ENCODE assay signal across 7 cellular contexts in genomic region chr19:35908977-35909683, GRCh38. TPM values are rescaled to one million over a fixed set of nuclear protein-coding genes. Genes with fewer than 3 reads are reported as not detected.
DNase-seq lines count a peak whose midpoint lies in the region; ATAC-seq and TF ChIP-seq lines count a peak whose summit lies in the region.

No MANE protein-coding gene starts in this region.

- no peak overlapping the region for H3K4me2 ChIP-seq in GM23338

- intact Hi-C loops in left colon (cut with DNase I, micrococcal nuclease) = no loop called here

- no peaks in the 10 kb centered on the region for H3K36me3 Mint-ChIP-seq in GM23338 (ENCODE audit: low read depth)
- no peaks in the 10 kb centered on the region for H3K36me3 Mint-ChIP-seq in T-helper 17 cell (ENCODE audit: low read depth)

- H3K27ac ChIP-seq in GM23338 (ENCODE audit: low read depth) = no peak overlapping the region
- H3K27ac ChIP-seq in suprapubic skin = peak overlapping the region; percentile 34

- ATAC-seq in GM23338 (no peak), T-helper 17 cell (peak; percentile 80), left colon (peak; percentile 48)

- H3K9me2 ChIP-seq in GM23338 (ENCODE audit: insufficient read depth) = no peaks in the 10 kb centered on the region

- H4K20me1 ChIP-seq in GM23338 (replicated peaks; ENCODE audit: insufficient read depth) = no peaks in the 10 kb centered on the region

- H3K79me2 ChIP-seq in GM23338 (replicated peaks; ENCODE audit: insufficient read depth) = no peaks in the 10 kb centered on the region

- 66% methylated on average over 10 of the region's 10 CpGs for WGBS in suprapubic skin

- H3K27ac Mint-ChIP-seq in GM23338 (no peak overlapping the region), T-helper 17 cell (no peak overlapping the region)

- H3K4me1 ChIP-seq in GM23338 (ENCODE audit: insufficient read depth) (peaks cover 17% of the 10 kb centered on the region; the same call in 1 of the 2 replicates), suprapubic skin (peaks cover 10% of the 10 kb centered on the region)

- no peak for TF ChIP-seq CTCF in GM23338 (conservative IDR thresholded peaks at IDR 0.05; ENCODE audit: low read depth in 2 of 2)
- TF ChIP-seq CTCF in suprapubic skin (IDR thresholded peaks at IDR 0.05) = no peak

- no peak for TF ChIP-seq POLR2A in suprapubic skin (IDR thresholded peaks at IDR 0.05)

- H3K4me3 ChIP-seq in GM23338 = no peak overlapping the region
- H3K4me3 ChIP-seq in suprapubic skin = no peak overlapping the region

- H3F3A ChIP-seq in GM23338 (replicated peaks; ENCODE audit: low read depth) = no peaks in the 10 kb centered on the region

- H3K9me3 ChIP-seq in T-helper 17 cell (ENCODE audit: control insufficient read depth, low read length, poor library complexity, severe bottlenecking) (no peaks in the 10 kb centered on the region), suprapubic skin (no peaks in the 10 kb centered on the region)

- no peak for TF ChIP-seq EP300 in suprapubic skin (IDR thresholded peaks at IDR 0.05)

- H3K36me3 ChIP-seq in GM23338 (ENCODE audit: insufficient read depth) (no peaks in the 10 kb centered on the region), suprapubic skin (no peaks in the 10 kb centered on the region)

- H3K27me3 ChIP-seq in GM23338 (ENCODE audit: insufficient read depth) (no peaks in the 10 kb centered on the region), suprapubic skin (no peaks in the 10 kb centered on the region)

- peaks cover 21% of the 10 kb centered on the region for H3K4me1 Mint-ChIP-seq in GM23338
- H3K4me1 Mint-ChIP-seq in T-helper 17 cell = peaks cover 13% of the 10 kb centered on the region

- H2AFZ ChIP-seq in GM23338 = peak overlapping the region; percentile 93

- H3K4me3 Mint-ChIP-seq in GM23338 (no peak overlapping the region; the same call in 2 of the 3 replicates), T-helper 17 cell (peak overlapping the region; percentile 19)

- no peaks in the 10 kb centered on the region; the same call in 2 of the 3 replicates for H3K9me3 Mint-ChIP-seq in GM23338

- peaks cover 9% of the 10 kb centered on the region for H3K27me3 Mint-ChIP-seq in GM23338 (ENCODE audit: insufficient read depth, low read depth, poor library complexity)
- H3K27me3 Mint-ChIP-seq in T-helper 17 cell = no peaks in the 10 kb centered on the region

- DNase-seq in GM23338 (ENCODE audit: low spot score) = no peak
- DNase-seq in T-helper 17 cell = no peak
- peak; percentile 70 to 73 for DNase-seq in left colon
- DNase-seq in suprapubic skin (ENCODE audit: low spot score in 2 of 2) = peak in 1 of 2 donors; percentile 81
- DNase-seq in GM03348 (ENCODE audit: low spot score) = no peak
- no peak for DNase-seq in NCI-H510A treated with DMSO at 0.1 percent for 48 hours (lab: John Stamatoyannopoulos, UW)
- DNase-seq in DMS53 treated with DMSO at 0.1 percent for 48 hours (lab: John Stamatoyannopoulos, UW; ENCODE audit: unreplicated experiment) = no peak

TF ChIP-seq in GM23338, 12 proteins besides CTCF, POLR2A, EP300 and RAD21:
- TF ChIP-seq JUNB (IDR thresholded peaks at IDR 0.05; ENCODE audit: unreplicated experiment) (no peak), CREB1 (CRISPR knock-in tag; IDR thresholded peaks at IDR 0.05; ENCODE audit: low read depth) (0 out of 2 replicates have a peak, but pooled peaks have one; percentile 10)

RNA-seq across cellular contexts. Expression of gene TYROBP, which starts 1.0 kb away (rescaled TPM):
- total RNA-seq in GM23338 (2014; rRNA removed; shearing (Covaris generic)) = not detected in 2 replicates
- polyA plus RNA-seq in GM23338 (2016; fragmentation: Nextera tagmentation; extraction: Ambion mirVana) = 0.99 TPM in 1 of 2 replicates, not detected in the other
- total RNA-seq in T-helper 17 cell (10 to 100 TPM in 1 of 2 donors, 1 to 10 TPM in 1; 5.9 to 16.7 TPM), left colon (10 to 100 TPM in 1 of 2 donors, 1 to 10 TPM in 1; 8.2 to 41.3 TPM), suprapubic skin (10 to 100 TPM; 12.4 to 29.4 (median 15.6) TPM)

RNA-seq across cellular contexts. Expression of gene HCST, which starts 6.8 kb away (rescaled TPM):
- not detected in 2 replicates for total RNA-seq in GM23338 (2014; rRNA removed; shearing (Covaris generic))
- 2.1 and 6.7 TPM in 2 replicates for polyA plus RNA-seq in GM23338 (2016; fragmentation: Nextera tagmentation; extraction: Ambion mirVana)
- total RNA-seq in T-helper 17 cell (10 to 100 TPM; 63.0 to 73.7 TPM), left colon (1 to 10 TPM; 1.0 to 6.1 TPM), suprapubic skin (1 to 10 TPM in 1 of 4 donors, not detected in 3; 8.3 TPM)

RNA-seq across cellular contexts. Expression of gene NFKBID, which starts 8.8 kb away (rescaled TPM):
- total RNA-seq in GM23338 (2014; rRNA removed; shearing (Covaris generic)) = 8.7 and 15.7 TPM in 2 replicates
- 10.5 and 12.1 TPM in 2 replicates for polyA plus RNA-seq in GM23338 (2016; fragmentation: Nextera tagmentation; extraction: Ambion mirVana)
- total RNA-seq in T-helper 17 cell = 100 to 1,000 TPM; 128 to 140 TPM
- 10 to 100 TPM; 10.0 to 10.1 TPM for total RNA-seq in left colon
- 10 to 100 TPM in 1 of 4 donors, 1 to 10 TPM in 3; 3.7 to 15.7 (median 6.9) TPM for total RNA-seq in suprapubic skin

RNA-seq across cellular contexts. Expression of gene LRFN3, which starts 27.0 kb away (rescaled TPM):
- total RNA-seq in GM23338 (2014; rRNA removed; shearing (Covaris generic)) = 15.1 and 18.2 TPM in 2 replicates
- polyA plus RNA-seq in GM23338 (2016; fragmentation: Nextera tagmentation; extraction: Ambion mirVana) = 5.8 and 6.0 TPM in 2 replicates
- total RNA-seq in T-helper 17 cell = 1 to 10 TPM; 6.8 to 8.7 TPM
- total RNA-seq in left colon = 10 to 100 TPM; 12.5 to 14.7 TPM
- total RNA-seq in suprapubic skin = 10 to 100 TPM; 10.9 to 18.3 (median 12.8) TPM

RNA-seq across cellular contexts. Expression of gene APLP1, which starts 40.8 kb away (rescaled TPM):
- total RNA-seq in GM23338 (2014; rRNA removed; shearing (Covaris generic)) = 28.2 and 30.2 TPM in 2 replicates
- 36.0 and 39.0 TPM in 2 replicates for polyA plus RNA-seq in GM23338 (2016; fragmentation: Nextera tagmentation; extraction: Ambion mirVana)
- not detected for total RNA-seq in T-helper 17 cell
- 1 to 10 TPM; 1.8 to 4.7 TPM for total RNA-seq in left colon
- 1 to 10 TPM in 2 of 4 donors, under 1 TPM in 2; 0.64 to 1.6 (median 0.96) TPM for total RNA-seq in suprapubic skin

Comparison
In these comparisons a context has a peak if more than half of its experiments do, and no peak if none do; other contexts are left out.
1. DNase-seq: peak in left colon (2 of 2); none in GM23338 (single experiment), T-helper 17 cell (0 of 3), GM03348 (single experiment), NCI-H510A treated with DMSO at 0.1 percent for 48 hours (single experiment) and DMS53 treated with DMSO at 0.1 percent for 48 hours (single experiment).
2. RNA of gene HCST, which starts 6.8 kb away (total RNA-seq): 63.0 to 73.7 TPM in T-helper 17 cell; 1.0 to 6.1 TPM in left colon, 8.3 TPM in suprapubic skin and not detected in GM23338; every median in the first group is over 4 times any median in the second.